Comparison of ENCODE assay signal across 27 cellular contexts in the genomic region with DNA sequence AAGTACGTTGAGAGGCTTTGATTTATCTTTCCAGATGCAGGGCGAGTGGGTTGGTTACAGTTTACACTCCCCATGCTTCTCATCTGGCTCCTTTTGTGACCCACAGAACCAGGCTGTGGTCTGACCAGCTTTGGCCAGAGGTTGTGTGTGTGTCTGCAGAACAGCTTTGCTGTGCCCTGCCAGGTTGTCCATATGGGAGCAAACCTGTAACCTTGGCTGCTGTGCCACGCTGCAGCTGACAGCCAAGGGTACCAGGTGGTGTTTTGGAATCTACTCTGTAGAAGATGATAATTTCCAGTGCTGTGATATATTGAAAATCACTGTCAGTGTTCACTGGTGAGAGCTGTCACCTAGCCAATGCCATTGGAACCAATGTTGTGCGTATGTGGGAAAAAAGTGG.
"Had no signal": no experiment of that assay in that cellular context is flagged by ENCODE, and none has a peak within 500 bp of the region (broad histone marks: within the 10 kb centered on the region; RNA-seq: fewer than 3 reads in every experiment).

No MANE protein-coding gene starts in this region.

- FAIRE-seq: endothelial cell of umbilical vein, kidney had no signal

- ATAC-seq: foreskin keratinocyte; gastroesophageal sphincter; heart left ventricle; left cardiac atrium; left lung; naive thymus-derived CD8-positive, alpha-beta T cell; psoas muscle; right cardiac atrium; stimulated activated effector memory CD8-positive, alpha-beta T cell treated with anti-CD3 and anti-CD28 coated beads, Interleukin-12 subunit alpha, Interleukin-12 subunit beta, amount 100 ng/mL, for 72 hours had no signal

- H3K4me3 ChIP-seq: coronary artery, esophagus muscularis mucosa, gastroesophageal sphincter, heart left ventricle, hepatocyte, left lung, psoas muscle, sigmoid colon, stomach, thyroid gland had no signal

- H3K4me2 ChIP-seq: hepatocyte had no signal

- H3K9me3 Mint-ChIP-seq: naive thymus-derived CD8-positive, alpha-beta T cell; stimulated activated effector memory CD8-positive, alpha-beta T cell treated with anti-CD3 and anti-CD28 coated beads, Interleukin-12 subunit alpha, Interleukin-12 subunit beta, amount 100 ng/mL, for 72 hours; type B pancreatic cell had no signal

- H3K4me1 Mint-ChIP-seq: nephron progenitor cell; stimulated activated effector memory CD8-positive, alpha-beta T cell treated with anti-CD3 and anti-CD28 coated beads, Interleukin-12 subunit alpha, Interleukin-12 subunit beta, amount 100 ng/mL, for 72 hours had no signal

- H3K4me1 ChIP-seq: esophagus muscularis mucosa, foreskin keratinocyte, gastroesophageal sphincter, left lung, psoas muscle, sigmoid colon, stomach, thyroid gland had no signal

- H3K27ac ChIP-seq: coronary artery, esophagus muscularis mucosa, foreskin keratinocyte, gastroesophageal sphincter, heart left ventricle, hepatocyte, left lung, psoas muscle, sigmoid colon, stomach, thyroid gland had no signal

- H3K79me2 ChIP-seq: hepatocyte had no signal

- DNase-seq: dermis blood vessel endothelial cell; effector memory CD4-positive, alpha-beta T cell; foreskin keratinocyte; heart left ventricle; kidney; left cardiac atrium; left lung; mesendoderm; naive thymus-derived CD8-positive, alpha-beta T cell; nephron progenitor cell; nucleus accumbens; posterior cingulate gyrus; psoas muscle; right cardiac atrium; sigmoid colon; stimulated activated CD4-positive, alpha-beta T cell treated with anti-CD3 and anti-CD28 coated beads, Interleukin-2, amount 100 ng/mL, for 24 hours; stimulated activated CD4-positive, alpha-beta T cell treated with anti-CD3 and anti-CD28 coated beads, Interleukin-4, amount 100 ng/mL, for 24 hours; stimulated activated naive CD4-positive, alpha-beta T cell treated with Interleukin-2 at 50 U/mL for 16 hours; stomach; thyroid gland had no signal

- H3K36me3 ChIP-seq: esophagus muscularis mucosa, gastroesophageal sphincter, sigmoid colon, thyroid gland had no signal

- H3K4me3 Mint-ChIP-seq: naive thymus-derived CD8-positive, alpha-beta T cell; nephron progenitor cell; stimulated activated effector memory CD8-positive, alpha-beta T cell treated with anti-CD3 and anti-CD28 coated beads, Interleukin-12 subunit alpha, Interleukin-12 subunit beta, amount 100 ng/mL, for 72 hours; type B pancreatic cell had no signal

- H3K27me3 ChIP-seq: esophagus muscularis mucosa, foreskin keratinocyte, gastroesophageal sphincter, heart left ventricle, hepatocyte, left lung, sigmoid colon, stomach, thyroid gland had no signal

- H3K27me3 Mint-ChIP-seq: naive thymus-derived CD8-positive, alpha-beta T cell; type B pancreatic cell had no signal

- H3K27ac Mint-ChIP-seq: naive thymus-derived CD8-positive, alpha-beta T cell; nephron progenitor cell; stimulated activated effector memory CD8-positive, alpha-beta T cell treated with anti-CD3 and anti-CD28 coated beads, Interleukin-12 subunit alpha, Interleukin-12 subunit beta, amount 100 ng/mL, for 72 hours; type B pancreatic cell had no signal

- H2AFZ ChIP-seq: hepatocyte had no signal
